In genomic region chr11:12673601-12673923, GRCh38 we compare ENCODE assay signal across 8 cellular contexts. TPM values are rescaled to one million over a fixed set of nuclear protein-coding genes. Genes with fewer than 3 reads are reported as not detected.
DNase-seq lines count a peak whose midpoint lies in the region; ATAC-seq, FAIRE-seq and TF ChIP-seq lines count a peak whose summit lies in the region.

No MANE protein-coding gene starts in this region.

- no peak for TF ChIP-seq POLR2A in A549 (IDR thresholded peaks at IDR 0.05; ENCODE audit: low read length)
- no peak for TF ChIP-seq POLR2A in HepG2 (IDR thresholded peaks at IDR 0.05; ENCODE audit: insufficient read depth in 1 of 2, low read depth in 2 of 2, low read length in 2 of 2)

- H3K9me3 Mint-ChIP-seq in activated naive CD8-positive, alpha-beta T cell treated with anti-CD3 and anti-CD28 coated beads, Interleukin-2, amount 10 ng/mL, durations not matched to agents 7 days and 5 days = no peaks in the 10 kb centered on the region
- peaks cover 10% of the 10 kb centered on the region for H3K9me3 Mint-ChIP-seq in type B pancreatic cell

- no peak for TF ChIP-seq EP300 in A549 (IDR thresholded peaks at IDR 0.05)
- no peak for TF ChIP-seq EP300 in HepG2 (IDR thresholded peaks at IDR 0.05; ENCODE audit: low read depth in 2 of 2, low read length in 2 of 2)
- TF ChIP-seq EP300 in HepG2 (CRISPR knock-in tag; IDR thresholded peaks at IDR 0.05; ENCODE audit: borderline replicate concordance) = no peak

- H3K4me2 ChIP-seq in A549 (peak overlapping the region; percentile 81), HepG2 (ENCODE audit: low read depth, low read length) (peak overlapping the region; percentile 86)

- H3K9ac ChIP-seq in HepG2 (ENCODE audit: insufficient read depth, low read depth, low read length) = peak overlapping the region; percentile 90

- H2AFZ ChIP-seq in HepG2 (ENCODE audit: low read length) = peak overlapping the region; percentile 25

- ATAC-seq in A549 (peak; percentile 37 to 50), HepG2 (peak; percentile 40)
- ATAC-seq in activated naive CD8-positive, alpha-beta T cell treated with anti-CD3 and anti-CD28 coated beads, Interleukin-2, amount 10 ng/mL, durations not matched to agents 7 days and 5 days (ENCODE audit: low read depth) = no peak

- DNase-seq in A549 (ENCODE audit: low read depth in 1 of 2, low spot score in 1 of 2) (no peak), H7 (no peak), HepG2 (ENCODE audit: low spot score) (no peak), type B pancreatic cell (ENCODE audit: extremely low spot score, unreplicated experiment) (no peak), HuH-7.5 (ENCODE audit: low spot score) (no peak), UCSD-AML1 (lab: John Stamatoyannopoulos, UW; ENCODE audit: unreplicated experiment) (no peak)
- no peak for DNase-seq in activated naive CD8-positive, alpha-beta T cell treated with anti-CD3 and anti-CD28 coated beads, Interleukin-2, amount 10 ng/mL, durations not matched to agents 7 days and 5 days
- no peak for DNase-seq in stimulated activated CD4-positive, alpha-beta T cell treated with anti-CD3 and anti-CD28 coated beads, Interleukin-15, amount 100 ng/mL, for 24 hours

- CTCF ChIA-PET in A549 (lab: Yijun Ruan, JAX) (interaction anchor here (0.8 kb wide), 2 partner anchors 74 to 215 kb away, joined by 3 to 5 read pairs; no protein-coding TSS in a partner anchor), HepG2 (lab: Yijun Ruan, JAX; ENCODE audit: low intra/inter-chr PET ratio, low total read pairs) (no interaction called here)

- POLR2A ChIA-PET in A549 (lab: Yijun Ruan, JAX) (interaction anchor here (0.8 to 1.8 kb wide), 4 partner anchors 11 to 96 kb away, joined by 3 to 9 read pairs (median 4); no protein-coding TSS in a partner anchor), HepG2 (lab: Yijun Ruan, JAX) (interaction anchor here (1.0 to 1.5 kb wide), 2 partner anchors 19 to 172 kb away, joined by 8 read pairs; no protein-coding TSS in a partner anchor)
- POLR2A ChIA-PET in activated naive CD8-positive, alpha-beta T cell treated with anti-CD3 and anti-CD28 coated beads, Interleukin-2, amount 10 ng/mL, durations not matched to agents 7 days and 5 days (lab: Charles Lee) = no interaction called here

- H3K4me3 Mint-ChIP-seq in activated naive CD8-positive, alpha-beta T cell treated with anti-CD3 and anti-CD28 coated beads, Interleukin-2, amount 10 ng/mL, durations not matched to agents 7 days and 5 days = peak overlapping the region; percentile 89
- peak overlapping the region; percentile 92 for H3K4me3 Mint-ChIP-seq in type B pancreatic cell

- in situ Hi-C loops in HepG2 (cut with HindIII; ENCODE audit: extremely low pct_ligation_motif_present, low pct_unique_long_range_greater_than_20kb) = loop anchor here (10.0 kb wide), 1 partner anchor 211 kb away; no protein-coding TSS in a partner anchor

- no peaks in the 10 kb centered on the region for H3K27me3 ChIP-seq in H7 (ENCODE audit: control insufficient read depth, insufficient read depth, low read length)
- H3K27me3 ChIP-seq in HepG2 (ENCODE audit: control insufficient read depth in 1 of 2, insufficient read depth in 2 of 2, low read length in 2 of 2) = no peaks in the 10 kb centered on the region

- TSS peak; percentile 90 for BruUV-seq in HepG2 (replicated peaks; lab: Mats Ljungman, UMichigan)

- peaks cover 64% of the 10 kb centered on the region for H3K27me3 Mint-ChIP-seq in activated naive CD8-positive, alpha-beta T cell treated with anti-CD3 and anti-CD28 coated beads, Interleukin-2, amount 10 ng/mL, durations not matched to agents 7 days and 5 days
- no peaks in the 10 kb centered on the region for H3K27me3 Mint-ChIP-seq in type B pancreatic cell

- no peak for TF ChIP-seq RAD21 in A549 (conservative IDR thresholded peaks at IDR 0.05 in 1 of 2, IDR thresholded peaks at IDR 0.05 in 1 of 2)
- TF ChIP-seq RAD21 in HepG2 (CRISPR knock-in tag; IDR thresholded peaks at IDR 0.05) = no peak

- 2% methylated on average over 12 of the region's 12 CpGs for WGBS in A549 (ENCODE audit: missing lambda C conversion rate)
- WGBS in HepG2 (ENCODE audit: low lambda C conversion rate) = 5% methylated on average over 12 of the region's 12 CpGs

- no peaks in the 10 kb centered on the region; the same call in 1 of the 2 replicates for H3K36me3 ChIP-seq in H7 (replicated peaks; ENCODE audit: control insufficient read depth, insufficient read depth, low read length)
- no peaks in the 10 kb centered on the region; a peak in 2 of 5 replicates for H3K36me3 ChIP-seq in HepG2 (replicated peaks in 1 of 2; ENCODE audit: control insufficient read depth in 1 of 2, insufficient read depth in 2 of 2, low read length in 2 of 2)

- H3K27ac Mint-ChIP-seq in activated naive CD8-positive, alpha-beta T cell treated with anti-CD3 and anti-CD28 coated beads, Interleukin-2, amount 10 ng/mL, durations not matched to agents 7 days and 5 days = peak overlapping the region; percentile 59
- peak overlapping the region; percentile 94 for H3K27ac Mint-ChIP-seq in type B pancreatic cell

- H4K20me1 ChIP-seq in HepG2 (ENCODE audit: insufficient read depth, low read length) = peaks cover 11% of the 10 kb centered on the region

- FAIRE-seq in A549 (lab: Jason Lieb, UNC) (no peak), HepG2 (lab: Jason Lieb, UNC) (no peak)

- H3K4me1 ChIP-seq in A549 (peaks cover 19% of the 10 kb centered on the region), HepG2 (ENCODE audit: insufficient read depth, low read length) (peaks cover 67% of the 10 kb centered on the region)

- H3K27ac ChIP-seq in A549 = peak overlapping the region; percentile 98
- peak overlapping the region; percentile 74 for H3K27ac ChIP-seq in HepG2 (ENCODE audit: extremely low read length, insufficient read depth, low read length)

- H3K4me3 ChIP-seq in A549 (peak overlapping the region; percentile 90), H7 (ENCODE audit: insufficient read depth, low read depth, low read length) (peak overlapping the region; percentile 54), HepG2 (replicated peaks in 1 of 3; ENCODE audit: insufficient read depth in 1 of 3, low read depth in 2 of 3, low read length in 3 of 3) (peak overlapping the region; percentile 84 to 100 (median 89))

- no peaks in the 10 kb centered on the region for H3K36me3 Mint-ChIP-seq in activated naive CD8-positive, alpha-beta T cell treated with anti-CD3 and anti-CD28 coated beads, Interleukin-2, amount 10 ng/mL, durations not matched to agents 7 days and 5 days
- H3K36me3 Mint-ChIP-seq in type B pancreatic cell = no peaks in the 10 kb centered on the region

- peaks cover 5% of the 10 kb centered on the region for H3K4me1 Mint-ChIP-seq in activated naive CD8-positive, alpha-beta T cell treated with anti-CD3 and anti-CD28 coated beads, Interleukin-2, amount 10 ng/mL, durations not matched to agents 7 days and 5 days
- H3K4me1 Mint-ChIP-seq in type B pancreatic cell (ENCODE audit: unreplicated experiment) = peaks cover 24% of the 10 kb centered on the region

- TF ChIP-seq CTCF in A549 (IDR thresholded peaks at IDR 0.05) = no peak
- TF ChIP-seq CTCF in HepG2 (CRISPR knock-in tag; IDR thresholded peaks at IDR 0.05) = no peak
- TF ChIP-seq CTCF in type B pancreatic cell (conservative IDR thresholded peaks at IDR 0.05) = no peak

- H3K79me2 ChIP-seq in HepG2 (ENCODE audit: insufficient read depth, low read length) = peaks cover 34% of the 10 kb centered on the region

- intact Hi-C loops in HepG2 (cut with micrococcal nuclease; ENCODE audit: unreplicated experiment) = loop anchor here (1.0 kb wide), 1 partner anchor 74 kb away; no protein-coding TSS in a partner anchor

- H3K9me3 ChIP-seq in A549 (no peaks in the 10 kb centered on the region), HepG2 (ENCODE audit: low read length) (no peaks in the 10 kb centered on the region)

TF ChIP-seq in HepG2, 621 proteins besides CTCF, POLR2A, EP300 and RAD21 (continues in another document):
- TF ChIP-seq NFE2L2 (IDR thresholded peaks at IDR 0.05; ENCODE audit: low read length) (no peak), ZNF577 (CRISPR knock-in tag; IDR thresholded peaks at IDR 0.05; ENCODE audit: borderline replicate concordance, low read depth) (no peak), ZEB1 (IDR thresholded peaks at IDR 0.05; ENCODE audit: insufficient replicate concordance, low read depth) (no peak), TP53 (CRISPR knock-in tag; conservative IDR thresholded peaks at IDR 0.05) (no peak), ERF (CRISPR knock-in tag; IDR thresholded peaks at IDR 0.05) (no peak)

RNA-seq across cellular contexts. Expression of gene TEAD1, which starts 0.7 kb away (rescaled TPM):
- polyA plus RNA-seq in A549 (2011; rRNA removed) = 110 and 112 TPM in 2 replicates
- polyA plus RNA-seq in A549 (2012; cell fraction: cytosol; rRNA removed) = 29.0 and 41.5 TPM in 2 replicates
- 45.0 and 63.7 TPM in 2 replicates for polyA plus RNA-seq in A549 (2012; cell fraction: nucleus; rRNA removed)
- polyA plus RNA-seq in A549 (2017; fragmentation: RNase III; extraction: RNeasy Plus Mini Kit Qiagen cat#74134 plus additional on column Dnase treatment) = 110 to 116 TPM (median 111 TPM) in 3 replicates
- polyA minus RNA-seq in A549 (2011; rRNA and poly(A)+ RNA removed) = 144 and 157 TPM in 2 replicates
- total RNA-seq in H7 (2014; rRNA removed; shearing (Covaris generic)) = 58.0 and 78.1 TPM in 2 replicates
- not detected for total RNA-seq in activated naive CD8-positive, alpha-beta T cell treated with anti-CD3 and anti-CD28 coated beads, Interleukin-2, amount 10 ng/mL, durations not matched to agents 7 days and 5 days
- 30.5 and 40.7 TPM in 2 replicates for total RNA-seq in HepG2 (2016; rRNA removed; fragmentation: Illumina TruSeq; extraction: Trizol)
- 8.3 and 11.7 TPM in 2 replicates for total RNA-seq in HepG2 (2016; cell fraction: cytosol; rRNA removed; fragmentation: Illumina TruSeq; extraction: Trizol; ENCODE audit: low read depth)
- total RNA-seq in HepG2 (2016; cell fraction: insoluble cytoplasmic fraction; rRNA removed; fragmentation: Illumina TruSeq; extraction: Trizol) = 29.5 and 36.2 TPM in 2 replicates
- total RNA-seq in HepG2 (2016; cell fraction: membrane; rRNA removed; fragmentation: Illumina TruSeq; extraction: Trizol) = 23.8 and 25.3 TPM in 2 replicates
- 42.8 and 45.0 TPM in 2 replicates for total RNA-seq in HepG2 (2016; cell fraction: nucleus; rRNA removed; fragmentation: Illumina TruSeq; extraction: Trizol)
- polyA plus RNA-seq in HepG2 (2011; rRNA removed) = 17.0 and 20.1 TPM in 2 replicates
- polyA plus RNA-seq in HepG2 (2011; cell fraction: cytosol; rRNA removed) = 13.0 and 14.1 TPM in 2 replicates
- polyA plus RNA-seq in HepG2 (2011; cell fraction: nucleus; rRNA removed) = 33.6 and 34.8 TPM in 2 replicates
- 25.7 and 29.3 TPM in 2 replicates for polyA plus RNA-seq in HepG2 (2012)
- 0.77 and 0.92 TPM in 2 replicates for polyA plus RNA-seq in HepG2 (2016; cell fraction: cytosol; fragmentation: Illumina TruSeq; extraction: Trizol; ENCODE audit: low read depth)
- 19.7 and 21.0 TPM in 2 replicates for polyA plus RNA-seq in HepG2 (2016; cell fraction: insoluble cytoplasmic fraction; fragmentation: Illumina TruSeq; extraction: Trizol; ENCODE audit: low read depth)
- 2.6 and 3.3 TPM in 2 replicates for polyA plus RNA-seq in HepG2 (2016; cell fraction: membrane; fragmentation: Illumina TruSeq; extraction: Trizol; ENCODE audit: low read depth)
- 21.1 and 21.8 TPM in 2 replicates for polyA plus RNA-seq in HepG2 (2016; cell fraction: nucleus; fragmentation: Illumina TruSeq; extraction: Trizol; ENCODE audit: insufficient read depth, low read depth)
- polyA minus RNA-seq in HepG2 (2011; rRNA and poly(A)+ RNA removed; ENCODE audit: low replicate concordance) = 45.9 and 178 TPM in 2 replicates
- polyA minus RNA-seq in HepG2 (2011; cell fraction: cytosol; rRNA and poly(A)+ RNA removed) = 37.4 and 37.9 TPM in 2 replicates
- 69.4 and 79.4 TPM in 2 replicates for polyA minus RNA-seq in HepG2 (2011; cell fraction: nucleus; rRNA and poly(A)+ RNA removed)
- 91.8 and 99.3 TPM in 2 replicates for total RNA-seq in type B pancreatic cell (ENCODE audit: low replicate concordance)

Comparison
In these comparisons a context has a peak if more than half of its experiments do, and no peak if none do; other contexts are left out.
1. RNA of gene TEAD1, which starts 0.7 kb away (total RNA-seq): 91.8 to 99.3 TPM in type B pancreatic cell, 58.0 to 78.1 TPM in H7 and 8.3 to 45.0 TPM in HepG2; not detected in activated naive CD8-positive, alpha-beta T cell treated with anti-CD3 and anti-CD28 coated beads, Interleukin-2, amount 10 ng/mL, durations not matched to agents 7 days and 5 days; every median in the first group is over 4 times any median in the second.
2. Peak in every context shown above with its lines, with median percentiles within 50 percentile points of each other: H3K4me3 ChIP-seq.